1 cellular context compared by ENCODE assay signal in the genomic region with DNA sequence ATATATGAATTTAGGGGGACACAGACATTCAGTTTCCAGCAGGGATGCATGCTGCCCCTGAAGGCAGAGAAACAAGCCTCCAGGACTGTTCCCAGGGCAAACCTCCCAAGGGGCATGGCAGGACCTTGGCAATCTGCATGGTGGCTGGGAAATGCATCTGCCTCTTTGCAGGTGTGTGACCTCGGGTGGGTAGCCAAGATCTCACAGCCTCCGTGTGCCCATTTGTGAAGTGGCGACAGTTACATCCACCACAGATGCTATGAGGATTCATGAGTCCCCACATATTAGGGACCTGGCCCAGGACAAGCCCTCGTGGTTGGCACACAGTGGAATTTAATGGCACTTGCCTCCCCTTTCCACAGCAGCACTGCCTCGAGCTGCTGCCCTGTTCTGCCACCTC.
TF ChIP-seq lines count a peak whose summit lies in the region.

No MANE protein-coding gene starts in this region.

TF ChIP-seq in K562, 482 proteins besides CTCF, POLR2A, EP300 and RAD21:
- TF ChIP-seq ZNF224 (CRISPR knock-in tag; IDR thresholded peaks at IDR 0.05) (no peak), SMARCC2 (IDR thresholded peaks at IDR 0.05; ENCODE audit: low read depth) (no peak), RFX7 (CRISPR knock-in tag; IDR thresholded peaks at IDR 0.05) (no peak), POLR2G (IDR thresholded peaks at IDR 0.05; ENCODE audit: low read depth, low read length) (no peak), FOS (IDR thresholded peaks at IDR 0.05; ENCODE audit: extremely low read depth, insufficient read length) (no peak), ETS2 (tag; IDR thresholded peaks at IDR 0.05; ENCODE audit: borderline replicate concordance, poor library complexity, severe bottlenecking) (no peak), POLR3G (IDR thresholded peaks at IDR 0.05; ENCODE audit: extremely low read depth, insufficient read length, insufficient replicate concordance) (no peak), HNRNPL (IDR thresholded peaks at IDR 0.05; ENCODE audit: low read depth, low read length) (no peak), TAF1 (IDR thresholded peaks at IDR 0.05; ENCODE audit: control insufficient read depth, extremely low read depth, insufficient read depth, low read length, severe bottlenecking) (no peak), POLR2AphosphoS5 (IDR thresholded peaks at IDR 0.05; ENCODE audit: control insufficient read depth, insufficient read depth, low read depth, low read length) (no peak), MTA3 (IDR thresholded peaks at IDR 0.05; ENCODE audit: borderline replicate concordance) (no peak), SMARCA4 (IDR thresholded peaks at IDR 0.05) (no peak), MXI1 (IDR thresholded peaks at IDR 0.05; ENCODE audit: low read depth, low read length) (no peak), TEAD1 (CRISPR knock-in tag; IDR thresholded peaks at IDR 0.05) (no peak), JUND (IDR thresholded peaks at IDR 0.05; ENCODE audit: borderline replicate concordance, low read depth, low read length) (no peak), JUND (tag; IDR thresholded peaks at IDR 0.05; ENCODE audit: borderline replicate concordance, low read depth, low read length) (no peak), ZNF24 (IDR thresholded peaks at IDR 0.05) (no peak), POLR3A (IDR thresholded peaks at IDR 0.05; ENCODE audit: borderline replicate concordance, extremely low read depth, insufficient read depth, insufficient read length) (no peak), CBX3 (IDR thresholded peaks at IDR 0.05; ENCODE audit: borderline replicate concordance in 1 of 2, low read length in 2 of 2) (no peak), ZFPM2 (CRISPR knock-in tag; IDR thresholded peaks at IDR 0.05) (no peak)
